Comparison of ENCODE assay signal across 19 cellular contexts in the genomic region with DNA sequence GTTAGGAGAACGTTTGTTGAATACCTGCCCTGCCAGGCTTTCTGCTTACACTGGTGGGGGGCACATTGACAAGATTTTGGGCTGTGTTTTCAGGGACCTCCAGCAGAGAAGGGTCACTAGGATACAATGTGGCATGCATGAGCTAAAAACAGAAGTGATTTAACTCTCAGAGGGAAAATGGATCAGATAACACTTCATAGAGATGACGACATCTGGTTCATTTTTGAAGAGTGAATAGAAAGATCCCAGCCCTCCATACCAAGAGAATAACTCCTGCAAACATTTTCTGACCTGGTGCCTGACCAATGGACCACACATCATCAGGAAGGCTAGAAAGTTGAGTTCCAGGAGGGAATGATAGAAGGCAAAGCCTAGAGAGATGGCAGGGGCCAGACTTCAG. TPM values are rescaled to one million over a fixed set of nuclear protein-coding genes. Genes with fewer than 3 reads are reported as not detected.
DNase-seq lines count a peak whose midpoint lies in the region; ATAC-seq, FAIRE-seq and TF ChIP-seq lines count a peak whose summit lies in the region.
"Had no signal": no experiment of that assay in that cellular context is flagged by ENCODE, and none has a peak within 500 bp of the region (broad histone marks: within the 10 kb centered on the region; RNA-seq: fewer than 3 reads in every experiment).

No MANE protein-coding gene starts in this region.

- H3K36me3 Mint-ChIP-seq in progenitor cell of endocrine pancreas (ENCODE audit: insufficient read depth): peaks cover 11% of the 10 kb centered on the region

- FAIRE-seq in RCC 7860 (lab: Jason Lieb, UNC): no peak
- FAIRE-seq: GM18507 had no signal

- H3K4me3 Mint-ChIP-seq in progenitor cell of endocrine pancreas (ENCODE audit: low read depth): no peak overlapping the region
- H3K4me3 Mint-ChIP-seq: activated naive CD4-positive, alpha-beta T cell treated with anti-CD3 and anti-CD28 coated beads, Interleukin-2, amount 50 U/mL, for 24 hours had no signal

- in situ Hi-C loops in brain microvascular endothelial cell (cut with HindIII; ENCODE audit: low pct_ligation_motif_present, low sequenced_read_pairs): no loop called here

- no peaks in the 10 kb centered on the region for H3K27me3 Mint-ChIP-seq in progenitor cell of endocrine pancreas
- H3K27me3 Mint-ChIP-seq: activated naive CD4-positive, alpha-beta T cell treated with anti-CD3 and anti-CD28 coated beads, Interleukin-2, amount 50 U/mL, for 24 hours had no signal

- TF ChIP-seq CTCF in 22Rv1 (IDR thresholded peaks at IDR 0.05) (no peak), brain microvascular endothelial cell (IDR thresholded peaks at IDR 0.05; ENCODE audit: low read depth, low read length, missing control alignments) (no peak), progenitor cell of endocrine pancreas (IDR thresholded peaks at IDR 0.05; ENCODE audit: unreplicated experiment) (no peak)

- H3K27ac ChIP-seq in 22Rv1: 0 out of 2 replicates have a peak overlapping the region, but pooled peaks have one; percentile 2
- H3K27ac ChIP-seq in brain microvascular endothelial cell: no peak overlapping the region
- H3K27ac ChIP-seq: epithelial cell of prostate, KMS-11, suprapubic skin had no signal

- no peaks in the 10 kb centered on the region for H3K4me1 Mint-ChIP-seq in progenitor cell of endocrine pancreas (ENCODE audit: low read depth)
- H3K4me1 Mint-ChIP-seq: activated naive CD4-positive, alpha-beta T cell treated with anti-CD3 and anti-CD28 coated beads, Interleukin-2, amount 50 U/mL, for 24 hours had no signal

- peaks cover 16% of the 10 kb centered on the region for H3K36me3 ChIP-seq in brain microvascular endothelial cell (replicated peaks)

- H3K27me3 ChIP-seq in brain microvascular endothelial cell (replicated peaks): no peaks in the 10 kb centered on the region
- H3K27me3 ChIP-seq: BE2C, suprapubic skin had no signal

- H3K9me3 Mint-ChIP-seq in progenitor cell of endocrine pancreas (ENCODE audit: low read depth): no peaks in the 10 kb centered on the region
- H3K9me3 Mint-ChIP-seq: activated naive CD4-positive, alpha-beta T cell treated with anti-CD3 and anti-CD28 coated beads, Interleukin-2, amount 50 U/mL, for 24 hours had no signal

- H3K4me3 ChIP-seq in brain microvascular endothelial cell (ENCODE audit: low read depth, low read length): no peak overlapping the region
- H3K4me3 ChIP-seq: suprapubic skin had no signal

- DNase-seq in EH (ENCODE audit: low read depth) (peak; percentile 55), brain microvascular endothelial cell (peak; percentile 37), islet precursor cell (peak; percentile 1), progenitor cell of endocrine pancreas (ENCODE audit: low spot score, unreplicated experiment) (no peak), RCC 7860 (ENCODE audit: low spot score) (no peak)
- DNase-seq: activated CD4-positive, alpha-beta T cell treated with anti-CD3 and anti-CD28 coated beads for 48 hours; BE2C; central memory CD4-positive, alpha-beta T cell; hypothalamus; stimulated activated CD4-positive, alpha-beta T cell treated with anti-CD3 and anti-CD28 coated beads, Interleukin-1b, Interleukin-23, amount 100 ng/mL, for 48 hours; T1000 had no signal

- ATAC-seq in HG03439 (IDR thresholded peaks at IDR 0.05; ENCODE audit: unreplicated experiment): no peak
- no peak for ATAC-seq in GM19467 (IDR thresholded peaks at IDR 0.05; ENCODE audit: unreplicated experiment)

- no peak overlapping the region for H3K27ac Mint-ChIP-seq in progenitor cell of endocrine pancreas
- H3K27ac Mint-ChIP-seq: activated naive CD4-positive, alpha-beta T cell treated with anti-CD3 and anti-CD28 coated beads, Interleukin-2, amount 50 U/mL, for 24 hours had no signal

RNA-seq across cellular contexts. Expression of a gene that starts 33.7 kb away (rescaled TPM):
- 929 and 983 TPM in 2 replicates for total RNA-seq in progenitor cell of endocrine pancreas

RNA-seq across cellular contexts. Expression of a gene that starts 40.0 kb away (rescaled TPM):
- 10.3 and 10.7 TPM in 2 replicates for total RNA-seq in progenitor cell of endocrine pancreas

Comparison
In these comparisons a context has a peak if more than half of its experiments do, and no peak if none do; other contexts are left out.
1. DNase-seq: peak in EH (single experiment), brain microvascular endothelial cell (single experiment) and islet precursor cell (single experiment); none in progenitor cell of endocrine pancreas (single experiment) and RCC 7860 (single experiment).